ENCODE assay signal across 11 cellular contexts in the genomic region with DNA sequence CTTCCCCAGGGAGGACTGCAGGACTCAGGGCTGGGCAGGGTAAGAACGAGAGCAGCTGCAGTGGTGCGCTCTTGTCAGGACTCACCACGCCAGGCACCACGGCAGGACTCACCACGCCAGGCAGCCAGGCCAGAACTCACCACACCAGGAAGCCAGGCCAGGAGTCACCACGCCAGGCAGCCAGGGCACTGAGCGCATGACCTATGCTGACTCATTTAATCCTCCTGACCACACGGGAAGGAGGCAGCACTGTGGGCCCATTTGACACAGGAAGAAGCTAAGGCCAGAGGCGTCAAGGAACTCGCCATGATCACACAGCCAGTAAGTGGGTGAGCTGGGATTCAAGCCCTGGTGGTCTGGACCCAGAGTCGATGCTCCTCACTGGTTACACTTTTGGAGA.
A peak's percentile ranks its signal among the peaks of the same experiment; 100 is the strongest.
DNase-seq lines count a peak whose midpoint lies in the region; ATAC-seq and TF ChIP-seq lines count a peak whose summit lies in the region.
"Had no signal": no experiment of that assay in that cellular context is flagged by ENCODE, and none has a peak within 500 bp of the region (broad histone marks: within the 10 kb centered on the region; RNA-seq: fewer than 3 reads in every experiment).

No MANE protein-coding gene starts in this region.

- H3K36me3 Mint-ChIP-seq in HFFc6 (ENCODE audit: low read depth), result 0 out of 2 replicates have a peak, but pooled peaks cover 3% of the 10 kb centered on the region
- H3K36me3 Mint-ChIP-seq in activated CD4-positive, alpha-beta memory T cell treated with anti-CD3 and anti-CD28 coated beads for 36 hours, result peaks cover 32% of the 10 kb centered on the region

- CTCF ChIA-PET in activated CD4-positive, alpha-beta memory T cell treated with anti-CD3 and anti-CD28 coated beads for 36 hours (lab: Charles Lee), result no interaction called here

- H3K27me3 Mint-ChIP-seq in HFFc6 (ENCODE audit: insufficient read depth), result peaks cover 2% of the 10 kb centered on the region
- no peaks in the 10 kb centered on the region for H3K27me3 Mint-ChIP-seq in activated CD4-positive, alpha-beta memory T cell treated with anti-CD3 and anti-CD28 coated beads for 36 hours
- H3K27me3 Mint-ChIP-seq: brain had no signal

- no peak for TF ChIP-seq CTCF in HFFc6 (IDR thresholded peaks at IDR 0.05)

- H3K9me3 Mint-ChIP-seq in HFFc6, result no peaks in the 10 kb centered on the region
- H3K9me3 Mint-ChIP-seq in activated CD4-positive, alpha-beta memory T cell treated with anti-CD3 and anti-CD28 coated beads for 36 hours, result no peaks in the 10 kb centered on the region

- peaks cover 22% of the 10 kb centered on the region for H3K4me1 Mint-ChIP-seq in HFFc6 (ENCODE audit: low read depth)
- peaks cover 5% of the 10 kb centered on the region for H3K4me1 Mint-ChIP-seq in activated CD4-positive, alpha-beta memory T cell treated with anti-CD3 and anti-CD28 coated beads for 36 hours (ENCODE audit: low read depth)
- H3K4me1 Mint-ChIP-seq: brain had no signal

- in situ Hi-C loops in ACHN (cut with HindIII; ENCODE audit: low pct_ligation_motif_present, low pct_unique_long_range_greater_than_20kb, low sequenced_read_pairs), result no loop called here

- intact Hi-C loops in activated CD4-positive, alpha-beta memory T cell treated with anti-CD3 and anti-CD28 coated beads for 36 hours (cut with micrococcal nuclease), result no loop called here

- DNase-seq in ACHN (peak; percentile 90), HFFc6 (peak; percentile 78), glomerular visceral epithelial cell (ENCODE audit: extremely low spot score) (peak; percentile 91), NCI-H1694 (lab: John Stamatoyannopoulos, UW) (no peak), NCI-H187 (lab: John Stamatoyannopoulos, UW) (no peak)
- DNase-seq in activated CD4-positive, alpha-beta memory T cell treated with anti-CD3 and anti-CD28 coated beads for 36 hours, result peak; percentile 25
- DNase-seq: COR-L47, NCI-H510A had no signal

- H3K27ac Mint-ChIP-seq in HFFc6, result peak overlapping the region; percentile 56
- peak overlapping the region; percentile 10 for H3K27ac Mint-ChIP-seq in activated CD4-positive, alpha-beta memory T cell treated with anti-CD3 and anti-CD28 coated beads for 36 hours

- no peak overlapping the region for H3K4me3 Mint-ChIP-seq in HFFc6
- H3K4me3 Mint-ChIP-seq in activated CD4-positive, alpha-beta memory T cell treated with anti-CD3 and anti-CD28 coated beads for 36 hours, result no peak overlapping the region
- H3K4me3 Mint-ChIP-seq: brain had no signal

- ATAC-seq in GM19328 (IDR thresholded peaks at IDR 0.05; ENCODE audit: unreplicated experiment) (no peak), GM19035 (IDR thresholded peaks at IDR 0.05; ENCODE audit: unreplicated experiment) (no peak)

- POLR2A ChIA-PET in activated CD4-positive, alpha-beta memory T cell treated with anti-CD3 and anti-CD28 coated beads for 36 hours (lab: Charles Lee), result no interaction called here

Comparison
In these comparisons a context has a peak if more than half of its experiments do, and no peak if none do; other contexts are left out.
1. DNase-seq: peak in ACHN (single experiment), HFFc6 (single experiment), activated CD4-positive, alpha-beta memory T cell treated with anti-CD3 and anti-CD28 coated beads for 36 hours (single experiment) and glomerular visceral epithelial cell (single experiment); none in NCI-H1694 (single experiment) and NCI-H187 (0 of 2).